1 cellular context compared by ENCODE assay signal in the genomic region with DNA sequence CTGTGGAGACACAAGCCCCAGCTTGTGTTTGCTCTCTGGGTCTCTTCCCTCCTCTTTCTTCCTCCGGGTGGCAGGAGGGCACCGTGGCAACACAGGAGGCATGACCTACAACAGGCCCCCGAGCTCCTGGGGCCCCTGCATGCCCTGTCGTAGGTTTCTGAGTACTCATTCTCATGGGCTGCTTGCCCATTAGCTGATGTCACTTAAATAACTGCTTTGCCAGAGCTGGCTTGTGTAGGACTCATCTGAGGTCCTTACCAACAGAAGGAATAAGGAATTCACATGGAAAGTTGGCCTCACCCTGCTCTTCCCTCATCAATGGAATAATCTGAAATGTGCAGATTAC.
TF ChIP-seq lines count a peak whose summit lies in the region.

No MANE protein-coding gene starts in this region.

TF ChIP-seq in WTC11, 78 proteins besides CTCF, POLR2A, EP300 and RAD21 (continued from another document):
- TF ChIP-seq, protein P1, sequence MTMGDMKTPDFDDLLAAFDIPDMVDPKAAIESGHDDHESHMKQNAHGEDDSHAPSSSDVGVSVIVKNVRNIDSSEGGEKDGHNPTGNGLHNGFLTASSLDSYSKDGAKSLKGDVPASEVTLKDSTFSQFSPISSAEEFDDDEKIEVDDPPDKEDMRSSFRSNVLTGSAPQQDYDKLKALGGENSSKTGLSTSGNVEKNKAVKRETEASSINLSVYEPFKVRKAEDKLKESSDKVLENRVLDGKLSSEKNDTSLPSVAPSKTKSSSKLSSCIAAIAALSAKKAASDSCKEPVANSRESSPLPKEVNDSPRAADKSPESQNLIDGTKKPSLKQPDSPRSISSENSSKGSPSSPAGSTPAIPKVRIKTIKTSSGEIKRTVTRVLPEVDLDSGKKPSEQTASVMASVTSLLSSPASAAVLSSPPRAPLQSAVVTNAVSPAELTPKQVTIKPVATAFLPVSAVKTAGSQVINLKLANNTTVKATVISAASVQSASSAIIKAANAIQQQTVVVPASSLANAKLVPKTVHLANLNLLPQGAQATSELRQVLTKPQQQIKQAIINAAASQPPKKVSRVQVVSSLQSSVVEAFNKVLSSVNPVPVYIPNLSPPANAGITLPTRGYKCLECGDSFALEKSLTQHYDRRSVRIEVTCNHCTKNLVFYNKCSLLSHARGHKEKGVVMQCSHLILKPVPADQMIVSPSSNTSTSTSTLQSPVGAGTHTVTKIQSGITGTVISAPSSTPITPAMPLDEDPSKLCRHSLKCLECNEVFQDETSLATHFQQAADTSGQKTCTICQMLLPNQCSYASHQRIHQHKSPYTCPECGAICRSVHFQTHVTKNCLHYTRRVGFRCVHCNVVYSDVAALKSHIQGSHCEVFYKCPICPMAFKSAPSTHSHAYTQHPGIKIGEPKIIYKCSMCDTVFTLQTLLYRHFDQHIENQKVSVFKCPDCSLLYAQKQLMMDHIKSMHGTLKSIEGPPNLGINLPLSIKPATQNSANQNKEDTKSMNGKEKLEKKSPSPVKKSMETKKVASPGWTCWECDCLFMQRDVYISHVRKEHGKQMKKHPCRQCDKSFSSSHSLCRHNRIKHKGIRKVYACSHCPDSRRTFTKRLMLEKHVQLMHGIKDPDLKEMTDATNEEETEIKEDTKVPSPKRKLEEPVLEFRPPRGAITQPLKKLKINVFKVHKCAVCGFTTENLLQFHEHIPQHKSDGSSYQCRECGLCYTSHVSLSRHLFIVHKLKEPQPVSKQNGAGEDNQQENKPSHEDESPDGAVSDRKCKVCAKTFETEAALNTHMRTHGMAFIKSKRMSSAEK (CRISPR knock-in tag; IDR thresholded peaks at IDR 0.05; ENCODE audit: borderline replicate concordance) = no peak
- TF ChIP-seq FOXK1 (CRISPR knock-in tag; IDR thresholded peaks at IDR 0.05) (no peak), EMX1 (CRISPR knock-in tag; IDR thresholded peaks at IDR 0.05) (no peak), KAT7 (CRISPR knock-in tag; IDR thresholded peaks at IDR 0.05; ENCODE audit: borderline replicate concordance) (no peak), IRF2 (CRISPR knock-in tag; IDR thresholded peaks at IDR 0.05; ENCODE audit: borderline replicate concordance, low read depth) (no peak), NR2C2 (CRISPR knock-in tag; IDR thresholded peaks at IDR 0.05) (no peak), OVOL2 (CRISPR knock-in tag; IDR thresholded peaks at IDR 0.05; ENCODE audit: borderline replicate concordance) (no peak), SP1 (CRISPR knock-in tag; conservative IDR thresholded peaks at IDR 0.05) (no peak), FOXP1 (CRISPR knock-in tag; IDR thresholded peaks at IDR 0.05; ENCODE audit: borderline replicate concordance) (no peak), CREB1 (CRISPR knock-in tag; IDR thresholded peaks at IDR 0.05) (no peak), MXD4 (CRISPR knock-in tag; IDR thresholded peaks at IDR 0.05; ENCODE audit: borderline replicate concordance) (no peak), ZNF138 (CRISPR knock-in tag; conservative IDR thresholded peaks at IDR 0.05) (no peak)
- TF ChIP-seq, protein P2, sequence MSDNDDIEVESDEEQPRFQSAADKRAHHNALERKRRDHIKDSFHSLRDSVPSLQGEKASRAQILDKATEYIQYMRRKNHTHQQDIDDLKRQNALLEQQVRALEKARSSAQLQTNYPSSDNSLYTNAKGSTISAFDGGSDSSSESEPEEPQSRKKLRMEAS (CRISPR knock-in tag; IDR thresholded peaks at IDR 0.05) = no peak
- TF ChIP-seq, protein P3, sequence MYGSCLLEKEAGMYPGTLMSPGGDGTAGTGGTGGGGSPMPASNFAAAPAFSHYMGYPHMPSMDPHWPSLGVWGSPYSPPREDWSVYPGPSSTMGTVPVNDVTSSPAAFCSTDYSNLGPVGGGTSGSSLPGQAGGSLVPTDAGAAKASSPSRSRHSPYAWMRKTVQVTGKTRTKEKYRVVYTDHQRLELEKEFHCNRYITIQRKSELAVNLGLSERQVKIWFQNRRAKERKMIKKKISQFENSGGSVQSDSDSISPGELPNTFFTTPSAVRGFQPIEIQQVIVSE (CRISPR knock-in tag; IDR thresholded peaks at IDR 0.05; ENCODE audit: borderline replicate concordance) = no peak
- TF ChIP-seq, protein P4, sequence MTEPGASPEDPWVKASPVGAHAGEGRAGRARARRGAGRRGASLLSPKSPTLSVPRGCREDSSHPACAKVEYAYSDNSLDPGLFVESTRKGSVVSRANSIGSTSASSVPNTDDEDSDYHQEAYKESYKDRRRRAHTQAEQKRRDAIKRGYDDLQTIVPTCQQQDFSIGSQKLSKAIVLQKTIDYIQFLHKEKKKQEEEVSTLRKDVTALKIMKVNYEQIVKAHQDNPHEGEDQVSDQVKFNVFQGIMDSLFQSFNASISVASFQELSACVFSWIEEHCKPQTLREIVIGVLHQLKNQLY (CRISPR knock-in tag; IDR thresholded peaks at IDR 0.05) = no peak
